In genomic region chr7:1569016-1569415, GRCh38 we compare ENCODE assay signal across 8 cellular contexts. TPM values are rescaled to one million over a fixed set of nuclear protein-coding genes. Genes with fewer than 3 reads are reported as not detected.
DNase-seq lines count a peak whose midpoint lies in the region; ATAC-seq and TF ChIP-seq lines count a peak whose summit lies in the region.

No MANE protein-coding gene starts in this region.

- peaks cover 16% of the 10 kb centered on the region for H3K36me3 Mint-ChIP-seq in T-helper 2 cell treated with Interferon-gamma antibody and Interleukin-4, amounts not matched to agents 5 μg/mL and 100 μg/mL, for 36 hours (ENCODE audit: low read depth)

- no peak for TF ChIP-seq CTCF in parathyroid adenoma (IDR thresholded peaks at IDR 0.05)

- no peaks in the 10 kb centered on the region for H3K9me3 Mint-ChIP-seq in T-helper 2 cell treated with Interferon-gamma antibody and Interleukin-4, amounts not matched to agents 5 μg/mL and 100 μg/mL, for 36 hours

- peaks cover 16% of the 10 kb centered on the region for H3K4me1 Mint-ChIP-seq in T-helper 2 cell treated with Interferon-gamma antibody and Interleukin-4, amounts not matched to agents 5 μg/mL and 100 μg/mL, for 36 hours (ENCODE audit: low read depth)

- no peaks in the 10 kb centered on the region for H3K27me3 Mint-ChIP-seq in T-helper 2 cell treated with Interferon-gamma antibody and Interleukin-4, amounts not matched to agents 5 μg/mL and 100 μg/mL, for 36 hours (ENCODE audit: low read depth)

- H3K4me3 Mint-ChIP-seq in T-helper 2 cell treated with Interferon-gamma antibody and Interleukin-4, amounts not matched to agents 5 μg/mL and 100 μg/mL, for 36 hours = peak overlapping the region; percentile 86

- H3K9ac ChIP-seq in parathyroid adenoma = no peak overlapping the region

- H3K4me3 ChIP-seq in esophagus (ENCODE audit: low read depth in 1 of 2, low read length in 2 of 2) = peak overlapping the region; percentile 60 to 89
- peak overlapping the region; percentile 93 for H3K4me3 ChIP-seq in parathyroid adenoma (ENCODE audit: low read depth, low read length)

- peak overlapping the region; percentile 54 for H3K4me2 ChIP-seq in parathyroid adenoma (ENCODE audit: low read length)

- H3K4me1 ChIP-seq in esophagus (ENCODE audit: control insufficient read depth in 2 of 2, insufficient read depth in 2 of 2, low read length in 1 of 2) (peaks cover 0 to 19% of the 10 kb centered on the region in 2 donors), parathyroid adenoma (no peaks in the 10 kb centered on the region)

- H3K27ac Mint-ChIP-seq in T-helper 2 cell treated with Interferon-gamma antibody and Interleukin-4, amounts not matched to agents 5 μg/mL and 100 μg/mL, for 36 hours = peak overlapping the region; percentile 82

- H3K27ac ChIP-seq in esophagus (ENCODE audit: low read depth in 2 of 2, low read length in 1 of 2) (peak overlapping the region; percentile 95 to 98), parathyroid adenoma (no peak overlapping the region)

- ATAC-seq in GM21381 (IDR thresholded peaks at IDR 0.05; ENCODE audit: unreplicated experiment) (no peak), GM21526 (IDR thresholded peaks at IDR 0.05; ENCODE audit: low FRiP score, unreplicated experiment) (no peak), GM21360 (IDR thresholded peaks at IDR 0.05; ENCODE audit: unreplicated experiment) (no peak)

- WGBS in esophagus, 2 donors = 48 to 51% methylated on average over 13 of the region's 13 CpGs

- H2AFZ ChIP-seq in parathyroid adenoma = no peak overlapping the region

- H3K79me2 ChIP-seq in parathyroid adenoma = no peaks in the 10 kb centered on the region

- peaks cover 0 to 4% of the 10 kb centered on the region in 2 donors for H3K36me3 ChIP-seq in esophagus (ENCODE audit: control insufficient read depth in 2 of 2, insufficient read depth in 2 of 2, low read length in 1 of 2)
- H3K36me3 ChIP-seq in parathyroid adenoma (ENCODE audit: control insufficient read depth, insufficient read depth, low read length) = no peaks in the 10 kb centered on the region

- H3K9me3 ChIP-seq in esophagus (ENCODE audit: control insufficient read depth in 2 of 2, insufficient read depth in 1 of 2, low read depth in 1 of 2, low read length in 1 of 2) = no peaks in the 10 kb centered on the region
- H3K9me3 ChIP-seq in parathyroid adenoma (ENCODE audit: control insufficient read depth, low read length) = no peaks in the 10 kb centered on the region

- peak; percentile 29 for DNase-seq in activated CD4-positive, alpha-beta T cell treated with anti-CD3 and anti-CD28 coated beads for 48 hours
- DNase-seq in activated CD4-positive, alpha-beta T cell treated with anti-CD3 and anti-CD28 coated beads, Interleukin-2, amount 50 U/mL, for 4 hours = no peak
- peak; percentile 33 for DNase-seq in T-helper 2 cell treated with Interferon-gamma antibody and Interleukin-4, amounts not matched to agents 5 μg/mL and 100 μg/mL, for 36 hours (ENCODE audit: low spot score)

- H3K27me3 ChIP-seq in esophagus (ENCODE audit: control insufficient read depth in 1 of 2, insufficient read depth in 2 of 2, low read length in 2 of 2) = no peaks in the 10 kb centered on the region
- H3K27me3 ChIP-seq in parathyroid adenoma (ENCODE audit: control insufficient read depth, insufficient read depth, low read length) = no peaks in the 10 kb centered on the region

RNA-seq across cellular contexts. Expression of gene PSMG3, which starts 0.8 kb away (rescaled TPM):
- 10 to 100 TPM; 66.9 to 72.3 TPM for polyA plus RNA-seq in esophagus

RNA-seq across cellular contexts. Expression of gene TMEM184A, which starts 13.0 kb away (rescaled TPM):
- polyA plus RNA-seq in esophagus = 100 to 1,000 TPM in 1 of 2 donors, 10 to 100 TPM in 1; 80.2 to 187 TPM

RNA-seq across cellular contexts. Expression of gene MAFK, which starts 38.5 kb away (rescaled TPM):
- 10 to 100 TPM; 15.5 to 25.0 TPM for polyA plus RNA-seq in esophagus

Comparison
In these comparisons a context has a peak if more than half of its experiments do, and no peak if none do; other contexts are left out.
1. DNase-seq: peak in activated CD4-positive, alpha-beta T cell treated with anti-CD3 and anti-CD28 coated beads for 48 hours (single experiment) and T-helper 2 cell treated with Interferon-gamma antibody and Interleukin-4, amounts not matched to agents 5 μg/mL and 100 μg/mL, for 36 hours (single experiment); none in activated CD4-positive, alpha-beta T cell treated with anti-CD3 and anti-CD28 coated beads, Interleukin-2, amount 50 U/mL, for 4 hours (0 of 2).